In genomic region chr15:45641374-45641778, GRCh38 we compare ENCODE assay signal across 9 cellular contexts. TPM values are rescaled to one million over a fixed set of nuclear protein-coding genes. Genes with fewer than 3 reads are reported as not detected.
A peak's percentile ranks its signal among the peaks of the same experiment; 100 is the strongest.
DNase-seq lines count a peak whose midpoint lies in the region; ATAC-seq and TF ChIP-seq lines count a peak whose summit lies in the region.
"Had no signal": no experiment of that assay in that cellular context is flagged by ENCODE, and none has a peak within 500 bp of the region (broad histone marks: within the 10 kb centered on the region; RNA-seq: fewer than 3 reads in every experiment).

No MANE protein-coding gene starts in this region.

- H3K9ac ChIP-seq in duodenal mucosa (ENCODE audit: low read depth in 1 of 2, low read length in 2 of 2): no peak overlapping the region
- no peak overlapping the region for H3K9ac ChIP-seq in endodermal cell (ENCODE audit: extremely low read depth, low read length, poor library complexity, severe bottlenecking)

- no peak overlapping the region for H3K27ac Mint-ChIP-seq in naive thymus-derived CD4-positive, alpha-beta T cell
- H3K27ac Mint-ChIP-seq in endodermal cell: no peak overlapping the region
- H3K27ac Mint-ChIP-seq: activated naive CD8-positive, alpha-beta T cell treated with anti-CD3 and anti-CD28 coated beads, Interleukin-2, amount 10 ng/mL, durations not matched to agents 7 days and 5 days had no signal

- H3K4me1 ChIP-seq in duodenal mucosa (ENCODE audit: control insufficient read depth in 1 of 2, insufficient read depth in 2 of 2, low read length in 2 of 2) (peaks cover 68 to 71% of the 10 kb centered on the region in 2 donors), endodermal cell (ENCODE audit: control insufficient read depth, insufficient read depth, low read length) (no peaks in the 10 kb centered on the region)
- peaks cover 23% of the 10 kb centered on the region in 2 donors for H3K4me1 ChIP-seq in naive thymus-derived CD4-positive, alpha-beta T cell (ENCODE audit: control insufficient read depth in 2 of 2, insufficient read depth in 2 of 2, low read length in 2 of 2)

- peak; percentile 33 for TF ChIP-seq CTCF in BJ (IDR thresholded peaks at IDR 0.05; ENCODE audit: insufficient read depth, low read depth, low read length)
- no peak for TF ChIP-seq CTCF in NB4 (IDR thresholded peaks at IDR 0.05; ENCODE audit: low read depth, low read length)
- no peak for TF ChIP-seq CTCF in endodermal cell (conservative IDR thresholded peaks at IDR 0.05)

- no peaks in the 10 kb centered on the region for H3K27me3 ChIP-seq in BJ (ENCODE audit: control insufficient read depth, insufficient read depth, low read length)
- no peaks in the 10 kb centered on the region for H3K27me3 ChIP-seq in duodenal mucosa (ENCODE audit: control insufficient read depth in 1 of 2, insufficient read depth in 2 of 2, low read length in 2 of 2)
- H3K27me3 ChIP-seq in naive thymus-derived CD4-positive, alpha-beta T cell (ENCODE audit: control insufficient read depth in 2 of 2, insufficient read depth in 2 of 2, low read length in 2 of 2): no peaks in the 10 kb centered on the region
- peaks cover 99% of the 10 kb centered on the region for H3K27me3 ChIP-seq in endodermal cell (ENCODE audit: control insufficient read depth, insufficient read depth, low read length, poor library complexity, severe bottlenecking)

- WGBS in endodermal cell (ENCODE audit: insufficient coverage in 1 of 2, insufficient read length in 1 of 2), 2 experiments: 87 to 90% methylated on average over 1 of the region's 1 CpG

- CTCF ChIA-PET in BJ (lab: Yijun Ruan, JAX): interaction anchor here (0.6 to 1.4 kb wide), 8 partner anchors 12 to 184 kb away, joined by 3 to 6 read pairs (median 4); no protein-coding TSS in a partner anchor
- CTCF ChIA-PET in naive thymus-derived CD4-positive, alpha-beta T cell (lab: Charles Lee): no interaction called here

- H3K36me3 ChIP-seq in BJ (ENCODE audit: control insufficient read depth, insufficient read depth, low read length): no peaks in the 10 kb centered on the region
- H3K36me3 ChIP-seq in duodenal mucosa (ENCODE audit: control insufficient read depth in 1 of 2, insufficient read depth in 2 of 2, low read length in 2 of 2): no peaks in the 10 kb centered on the region
- H3K36me3 ChIP-seq in naive thymus-derived CD4-positive, alpha-beta T cell (ENCODE audit: control insufficient read depth in 2 of 3, insufficient read depth in 3 of 3, low read length in 3 of 3): no peaks in the 10 kb centered on the region
- no peaks in the 10 kb centered on the region for H3K36me3 ChIP-seq in endodermal cell (ENCODE audit: control insufficient read depth, insufficient read depth, low read length)

- H3K27me3 Mint-ChIP-seq in naive thymus-derived CD4-positive, alpha-beta T cell: no peaks in the 10 kb centered on the region
- peaks cover 100% of the 10 kb centered on the region for H3K27me3 Mint-ChIP-seq in endodermal cell (ENCODE audit: insufficient read depth)
- H3K27me3 Mint-ChIP-seq: activated naive CD8-positive, alpha-beta T cell treated with anti-CD3 and anti-CD28 coated beads, Interleukin-2, amount 10 ng/mL, durations not matched to agents 7 days and 5 days had no signal

- intact Hi-C loops in naive thymus-derived CD4-positive, alpha-beta T cell (cut with micrococcal nuclease): no loop called here
- intact Hi-C loops in posterior vena cava (cut with DNase I): no loop called here

- no peak overlapping the region for H3K4me3 ChIP-seq in BJ (ENCODE audit: low read depth, low read length)
- H3K4me3 ChIP-seq in NB4 (ENCODE audit: low read depth, low read length): no peak overlapping the region
- H3K4me3 ChIP-seq in duodenal mucosa (ENCODE audit: low read depth in 1 of 2, low read length in 2 of 2): peak overlapping the region in 1 of 2 donors; percentile 40
- H3K4me3 ChIP-seq in naive thymus-derived CD4-positive, alpha-beta T cell (ENCODE audit: low read length): no peak overlapping the region
- H3K4me3 ChIP-seq in endodermal cell (ENCODE audit: low read length): no peak overlapping the region

- H3K9me3 ChIP-seq in duodenal mucosa (ENCODE audit: control insufficient read depth in 1 of 2, low read length in 2 of 2) (no peaks in the 10 kb centered on the region), endodermal cell (ENCODE audit: control insufficient read depth, low read length) (no peaks in the 10 kb centered on the region)
- no peaks in the 10 kb centered on the region for H3K9me3 ChIP-seq in naive thymus-derived CD4-positive, alpha-beta T cell (ENCODE audit: control insufficient read depth in 2 of 3, low read length in 3 of 3)

- DNase-seq in BJ (ENCODE audit: low read depth) (peak; percentile 86), NB4 (ENCODE audit: low read depth) (peak; percentile 62), NCI-H146 (lab: John Stamatoyannopoulos, UW) (no peak), posterior vena cava (ENCODE audit: low spot score) (no peak), endodermal cell (no peak), D341Med (ENCODE audit: low spot score) (no peak)
- no peak for DNase-seq in naive thymus-derived CD4-positive, alpha-beta T cell
- DNase-seq: activated naive CD8-positive, alpha-beta T cell treated with anti-CD3 and anti-CD28 coated beads, Interleukin-2, amount 10 ng/mL, durations not matched to agents 7 days and 5 days had no signal

- no peak overlapping the region for H3K4me3 Mint-ChIP-seq in naive thymus-derived CD4-positive, alpha-beta T cell
- no peak overlapping the region for H3K4me3 Mint-ChIP-seq in endodermal cell
- H3K4me3 Mint-ChIP-seq: activated naive CD8-positive, alpha-beta T cell treated with anti-CD3 and anti-CD28 coated beads, Interleukin-2, amount 10 ng/mL, durations not matched to agents 7 days and 5 days had no signal

- H3K27ac ChIP-seq in duodenal mucosa (ENCODE audit: low read depth, low read length) (peak overlapping the region; percentile 54), endodermal cell (ENCODE audit: low read depth, low read length) (no peak overlapping the region)
- H3K27ac ChIP-seq in naive thymus-derived CD4-positive, alpha-beta T cell (ENCODE audit: low read depth, low read length): no peak overlapping the region

- H3K36me3 Mint-ChIP-seq in naive thymus-derived CD4-positive, alpha-beta T cell: peaks cover 4 to 49% (median 25%) of the 10 kb centered on the region in 5 donors
- no peaks in the 10 kb centered on the region for H3K36me3 Mint-ChIP-seq in endodermal cell (ENCODE audit: low read depth)

- peak; percentile 50 for ATAC-seq in naive thymus-derived CD4-positive, alpha-beta T cell

- no peak for TF ChIP-seq POLR2A in NB4 (IDR thresholded peaks at IDR 0.05; ENCODE audit: extremely low read depth, insufficient read length)

- peaks cover 59 to 95% (median 81%) of the 10 kb centered on the region in 7 donors for H3K4me1 Mint-ChIP-seq in naive thymus-derived CD4-positive, alpha-beta T cell
- peaks cover 6% of the 10 kb centered on the region for H3K4me1 Mint-ChIP-seq in endodermal cell

- peaks cover 0 to 3% (median 0%) of the 10 kb centered on the region in 11 donors for H3K9me3 Mint-ChIP-seq in naive thymus-derived CD4-positive, alpha-beta T cell
- no peaks in the 10 kb centered on the region for H3K9me3 Mint-ChIP-seq in endodermal cell
- H3K9me3 Mint-ChIP-seq: activated naive CD8-positive, alpha-beta T cell treated with anti-CD3 and anti-CD28 coated beads, Interleukin-2, amount 10 ng/mL, durations not matched to agents 7 days and 5 days had no signal

- POLR2A ChIA-PET in BJ (lab: Charles Lee): no interaction called here
- POLR2A ChIA-PET in naive thymus-derived CD4-positive, alpha-beta T cell (lab: Charles Lee): no interaction called here

RNA-seq across cellular contexts. Expression of gene SQOR, which starts 6.5 kb away (rescaled TPM):
- polyA plus RNA-seq in BJ (2011; rRNA removed): 40.6 and 47.5 TPM in 2 replicates
- polyA minus RNA-seq in BJ (2011; rRNA and poly(A)+ RNA removed): 18.1 and 29.7 TPM in 2 replicates
- 100 to 1,000 TPM in 1 of 5 experiments, 10 to 100 TPM in 4; 20.6 to 115 (median 32.6) TPM for total RNA-seq in naive thymus-derived CD4-positive, alpha-beta T cell
- 10 to 100 TPM; 71.7 to 76.6 TPM for polyA plus RNA-seq in naive thymus-derived CD4-positive, alpha-beta T cell
- 10 to 100 TPM; 37.8 to 44.4 TPM for total RNA-seq in posterior vena cava
- under 1 TPM in 1 of 2 donors, not detected in 1; 0.24 TPM for total RNA-seq in endodermal cell
- 0.93 TPM for polyA plus RNA-seq in endodermal cell (2013, experiment 1 of 2)
- 0.58 TPM for polyA plus RNA-seq in endodermal cell (2013, experiment 2 of 2)

RNA-seq across cellular contexts. Expression of gene BLOC1S6, which starts 54.2 kb away (rescaled TPM):
- 12.4 and 18.8 TPM in 2 replicates for polyA plus RNA-seq in BJ (2011; rRNA removed)
- polyA minus RNA-seq in BJ (2011; rRNA and poly(A)+ RNA removed): 7.3 and 8.4 TPM in 2 replicates
- 10 to 100 TPM; 34.4 to 63.9 (median 50.9) TPM for total RNA-seq in naive thymus-derived CD4-positive, alpha-beta T cell
- 10 to 100 TPM; 49.4 to 51.8 TPM for polyA plus RNA-seq in naive thymus-derived CD4-positive, alpha-beta T cell
- 10 to 100 TPM; 42.8 to 46.9 TPM for total RNA-seq in posterior vena cava
- 10 to 100 TPM; 43.3 to 46.8 TPM for total RNA-seq in endodermal cell
- polyA plus RNA-seq in endodermal cell (2013, experiment 1 of 2): 48.4 TPM
- polyA plus RNA-seq in endodermal cell (2013, experiment 2 of 2): 46.7 TPM

Comparison
In these comparisons a context has a peak if more than half of its experiments do, and no peak if none do; other contexts are left out.
1. DNase-seq: peak in BJ (single experiment) and NB4 (single experiment); none in naive thymus-derived CD4-positive, alpha-beta T cell (0 of 9), NCI-H146 (single experiment), posterior vena cava (single experiment), endodermal cell (single experiment) and D341Med (single experiment).
2. RNA of gene SQOR, which starts 6.5 kb away (total RNA-seq): 37.8 to 44.4 TPM in posterior vena cava and 20.6 to 115 TPM in naive thymus-derived CD4-positive, alpha-beta T cell; 0.24 TPM in endodermal cell; every median in the first group is over 10 times any median in the second.